In genomic region chr12:50458606-50459005, GRCh38 we compare ENCODE assay signal across 19 cellular contexts. TPM values are rescaled to one million over a fixed set of nuclear protein-coding genes. Genes with fewer than 3 reads are reported as not detected.
DNase-seq lines count a peak whose midpoint lies in the region; ATAC-seq lines count a peak whose summit lies in the region.
"Had no signal": no experiment of that assay in that cellular context is flagged by ENCODE, and none has a peak within 500 bp of the region (broad histone marks: within the 10 kb centered on the region; RNA-seq: fewer than 3 reads in every experiment).

No MANE protein-coding gene starts in this region.

- H3K27ac Mint-ChIP-seq in immature natural killer cell, result no peak overlapping the region
- H3K27ac Mint-ChIP-seq: activated CD8-positive, alpha-beta T cell treated with anti-CD3 and anti-CD28 coated beads, Interleukin-2, amount 10 ng/mL, durations not matched to agents 7 days and 5 days; activated naive CD4-positive, alpha-beta T cell treated with anti-CD3 and anti-CD28 coated beads, Interleukin-2, amount 50 U/mL, for 24 hours; activated T-cell treated with anti-CD3 and anti-CD28 coated beads, Interleukin-2, amount 50 U/mL, for 24 hours; dendritic cell treated with granulocyte-macrophage colony-stimulating factor and Interleukin-4, amounts not matched to agents 40 ng/mL and 50 ng/mL, for 4 days; GM23338; WTC11 had no signal

- peaks cover 3 to 23% (median 10%) of the 10 kb centered on the region in 3 donors for H3K36me3 Mint-ChIP-seq in immature natural killer cell

- DNase-seq in AG08396 (ENCODE audit: low spot score) (peak; percentile 16), HS-5 (ENCODE audit: low read depth) (peak; percentile 42), astrocyte of the hippocampus (ENCODE audit: low read depth, low spot score) (peak; percentile 32), glomerular visceral epithelial cell (ENCODE audit: extremely low spot score) (peak; percentile 20), cortex of kidney (lab: John Stamatoyannopoulos, UW) (no peak), immature natural killer cell (no peak)
- DNase-seq: activated CD8-positive, alpha-beta T cell treated with anti-CD3 and anti-CD28 coated beads, Interleukin-2, amount 10 ng/mL, durations not matched to agents 7 days and 5 days; activated T-cell treated with anti-CD3 and anti-CD28 coated beads, Interleukin-2, amount 50 U/mL, for 24 hours; body of pancreas; lower lobe of right lung; NCI-H1417 treated with DMSO at 0.1 percent for 48 hours; NCI-H2171; uterus had no signal

- H3K4me3 Mint-ChIP-seq in immature natural killer cell, result no peak overlapping the region
- H3K4me3 Mint-ChIP-seq: activated CD8-positive, alpha-beta T cell treated with anti-CD3 and anti-CD28 coated beads, Interleukin-2, amount 10 ng/mL, durations not matched to agents 7 days and 5 days; activated naive CD4-positive, alpha-beta T cell treated with anti-CD3 and anti-CD28 coated beads, Interleukin-2, amount 50 U/mL, for 24 hours; activated T-cell treated with anti-CD3 and anti-CD28 coated beads, Interleukin-2, amount 50 U/mL, for 24 hours; dendritic cell treated with granulocyte-macrophage colony-stimulating factor and Interleukin-4, amounts not matched to agents 40 ng/mL and 50 ng/mL, for 4 days; GM23338; WTC11 had no signal

- H3K9me3 Mint-ChIP-seq in immature natural killer cell, result no peaks in the 10 kb centered on the region
- H3K9me3 Mint-ChIP-seq: activated naive CD4-positive, alpha-beta T cell treated with anti-CD3 and anti-CD28 coated beads, Interleukin-2, amount 50 U/mL, for 24 hours; activated T-cell treated with anti-CD3 and anti-CD28 coated beads, Interleukin-2, amount 50 U/mL, for 24 hours; dendritic cell treated with granulocyte-macrophage colony-stimulating factor and Interleukin-4, amounts not matched to agents 40 ng/mL and 50 ng/mL, for 4 days; GM23338; WTC11 had no signal

- no peaks in the 10 kb centered on the region for H3K27me3 Mint-ChIP-seq in immature natural killer cell (ENCODE audit: low read depth in 3 of 3)
- H3K27me3 Mint-ChIP-seq: activated naive CD4-positive, alpha-beta T cell treated with anti-CD3 and anti-CD28 coated beads, Interleukin-2, amount 50 U/mL, for 24 hours; activated T-cell treated with anti-CD3 and anti-CD28 coated beads, Interleukin-2, amount 50 U/mL, for 24 hours; dendritic cell treated with granulocyte-macrophage colony-stimulating factor and Interleukin-4, amounts not matched to agents 40 ng/mL and 50 ng/mL, for 4 days had no signal

- no peaks in the 10 kb centered on the region for H3K4me1 Mint-ChIP-seq in immature natural killer cell
- H3K4me1 Mint-ChIP-seq: activated naive CD4-positive, alpha-beta T cell treated with anti-CD3 and anti-CD28 coated beads, Interleukin-2, amount 50 U/mL, for 24 hours; GM23338; WTC11 had no signal

- no peak for ATAC-seq in HG03280 (IDR thresholded peaks at IDR 0.05; ENCODE audit: unreplicated experiment)
- ATAC-seq in HG02981 (IDR thresholded peaks at IDR 0.05; ENCODE audit: unreplicated experiment), result no peak
- ATAC-seq: activated CD8-positive, alpha-beta T cell treated with anti-CD3 and anti-CD28 coated beads, Interleukin-2, amount 10 ng/mL, durations not matched to agents 7 days and 5 days; body of pancreas; GM23338; lower lobe of right lung; WTC11 had no signal

RNA-seq across cellular contexts. Expression of gene DIP2B, which starts 46.2 kb away (rescaled TPM):
- polyA plus RNA-seq in immature natural killer cell, result 1 to 10 TPM; 2.0 to 7.2 (median 3.4) TPM

RNA-seq across cellular contexts. Expression of gene LARP4, which starts 57.9 kb away (rescaled TPM):
- polyA plus RNA-seq in immature natural killer cell, result 10 to 100 TPM; 11.2 to 18.2 (median 11.2) TPM

Comparison
In these comparisons a context has a peak if more than half of its experiments do, and no peak if none do; other contexts are left out.
1. DNase-seq: peak in AG08396 (single experiment), HS-5 (single experiment), astrocyte of the hippocampus (single experiment) and glomerular visceral epithelial cell (single experiment); none in cortex of kidney (single experiment) and immature natural killer cell (0 of 3).